In genomic region chr9:83583151-83584014, GRCh38 we compare ENCODE assay signal across 8 cellular contexts. TPM values are rescaled to one million over a fixed set of nuclear protein-coding genes. Genes with fewer than 3 reads are reported as not detected.
DNase-seq lines count a peak whose midpoint lies in the region; ATAC-seq, FAIRE-seq and TF ChIP-seq lines count a peak whose summit lies in the region.

No MANE protein-coding gene starts in this region.

- H3K36me3 Mint-ChIP-seq in endodermal cell (ENCODE audit: low read depth) (no peaks in the 10 kb centered on the region), mesothelial cell of epicardium (peaks cover 9% of the 10 kb centered on the region)

- H4K20me1 ChIP-seq in SU-DHL-6 (ENCODE audit: low read depth, low read length): no peaks in the 10 kb centered on the region

- H3K4me1 Mint-ChIP-seq in endodermal cell (no peaks in the 10 kb centered on the region), mesothelial cell of epicardium (peaks cover 6% of the 10 kb centered on the region)

- no peaks in the 10 kb centered on the region for H3K9me2 ChIP-seq in SU-DHL-6 (replicated peaks; ENCODE audit: insufficient read depth, low read length)

- no peak overlapping the region for H3K27ac Mint-ChIP-seq in endodermal cell
- H3K27ac Mint-ChIP-seq in mesothelial cell of epicardium: no peak overlapping the region

- no peaks in the 10 kb centered on the region for H3K27me3 ChIP-seq in SU-DHL-6 (ENCODE audit: low read length)
- no peaks in the 10 kb centered on the region for H3K27me3 ChIP-seq in endodermal cell (ENCODE audit: control insufficient read depth, insufficient read depth, low read length, poor library complexity, severe bottlenecking)

- no peak overlapping the region for H3K4me2 ChIP-seq in SU-DHL-6 (ENCODE audit: low read depth, low read length, poor library complexity, severe bottlenecking)

- no peaks in the 10 kb centered on the region for H3K79me2 ChIP-seq in SU-DHL-6 (ENCODE audit: insufficient read depth, low read length)

- H3K4me3 Mint-ChIP-seq in endodermal cell: no peak overlapping the region
- no peak overlapping the region for H3K4me3 Mint-ChIP-seq in mesothelial cell of epicardium

- peak; percentile 69 for DNase-seq in COLO829 (ENCODE audit: low spot score)
- peak; percentile 28 for DNase-seq in HTR-8/SVneo (ENCODE audit: insufficient read length, low spot score)
- DNase-seq in endodermal cell: peak; percentile 90
- DNase-seq in mesothelial cell of epicardium (ENCODE audit: low spot score in 2 of 2, unreplicated experiment in 2 of 2): peak in 1 of 2 experiments; percentile 58
- no peak for DNase-seq in OCI-M2 (lab: John Stamatoyannopoulos, UW; ENCODE audit: unreplicated experiment)
- DNase-seq in middle frontal gyrus (ENCODE audit: extremely low spot score, low spot score): no peak

- no peak for FAIRE-seq in HTR-8/SVneo (lab: Jason Lieb, UNC)

- H3K36me3 ChIP-seq in SU-DHL-6 (ENCODE audit: low read length) (no peaks in the 10 kb centered on the region), endodermal cell (ENCODE audit: control insufficient read depth, insufficient read depth, low read length) (no peaks in the 10 kb centered on the region)

- no peaks in the 10 kb centered on the region for H3K4me1 ChIP-seq in endodermal cell (ENCODE audit: control insufficient read depth, insufficient read depth, low read length)

- no peaks in the 10 kb centered on the region for H3F3A ChIP-seq in SU-DHL-6 (ENCODE audit: insufficient read depth)

- H3K27ac ChIP-seq in SU-DHL-6 (ENCODE audit: low read depth, low read length): no peak overlapping the region
- no peak overlapping the region for H3K27ac ChIP-seq in endodermal cell (ENCODE audit: low read depth, low read length)

- H3K9ac ChIP-seq in SU-DHL-6 (ENCODE audit: low read length): no peak overlapping the region
- H3K9ac ChIP-seq in endodermal cell (ENCODE audit: extremely low read depth, low read length, poor library complexity, severe bottlenecking): no peak overlapping the region

- H3K9me3 Mint-ChIP-seq in endodermal cell (peaks cover 2% of the 10 kb centered on the region), mesothelial cell of epicardium (peaks cover 22% of the 10 kb centered on the region)

- H3K27me3 Mint-ChIP-seq in endodermal cell (ENCODE audit: insufficient read depth) (no peaks in the 10 kb centered on the region), mesothelial cell of epicardium (ENCODE audit: low read depth) (peaks cover 8% of the 10 kb centered on the region)

- peak; percentile 69 for ATAC-seq in GM18909 (IDR thresholded peaks at IDR 0.05; ENCODE audit: poor library complexity, unreplicated experiment)

- H2AFZ ChIP-seq in SU-DHL-6 (ENCODE audit: low read depth, low read length, severe bottlenecking): no peak overlapping the region

- TF ChIP-seq CTCF in SU-DHL-6 (IDR thresholded peaks at IDR 0.05; ENCODE audit: insufficient read depth, low read length, poor library complexity, severe bottlenecking) (peak; percentile 39), endodermal cell (conservative IDR thresholded peaks at IDR 0.05) (peak; percentile 92), mesothelial cell of epicardium (IDR thresholded peaks at IDR 0.05; ENCODE audit: unreplicated experiment) (peak; percentile 60)

- WGBS in endodermal cell (ENCODE audit: insufficient coverage in 1 of 2, insufficient read length in 1 of 2), 2 experiments: 33 to 81% methylated on average over 2 to 6 of the region's 6 CpGs

- H3K9me3 ChIP-seq in SU-DHL-6 (ENCODE audit: insufficient read depth, low read length) (no peaks in the 10 kb centered on the region), endodermal cell (ENCODE audit: control insufficient read depth, low read length) (peaks cover 4% of the 10 kb centered on the region)

- no peak overlapping the region for H3K4me3 ChIP-seq in SU-DHL-6 (ENCODE audit: insufficient read depth, low read length, poor library complexity, severe bottlenecking)
- H3K4me3 ChIP-seq in endodermal cell (ENCODE audit: low read length): no peak overlapping the region

RNA-seq across cellular contexts. Expression of gene IDNK, which starts 39.6 kb away (rescaled TPM):
- total RNA-seq in endodermal cell: 1 to 10 TPM; 1.6 TPM
- polyA plus RNA-seq in endodermal cell (2013, experiment 1 of 2): 1.9 TPM
- polyA plus RNA-seq in endodermal cell (2013, experiment 2 of 2): 1.5 TPM
- total RNA-seq in mesothelial cell of epicardium: 3.3 to 5.0 TPM (median 4.0 TPM) in 3 replicates

RNA-seq across cellular contexts. Expression of gene FRMD3, which starts 45.2 kb away (rescaled TPM):
- under 1 TPM; 0.13 to 0.35 TPM for total RNA-seq in endodermal cell
- polyA plus RNA-seq in endodermal cell (2013, experiment 1 of 2): 3.0 TPM
- 2.2 TPM for polyA plus RNA-seq in endodermal cell (2013, experiment 2 of 2)
- 0.40 to 0.49 TPM (median 0.43 TPM) in 3 replicates for total RNA-seq in mesothelial cell of epicardium

Comparison
In these comparisons a context has a peak if more than half of its experiments do, and no peak if none do; other contexts are left out.
1. DNase-seq: peak in COLO829 (single experiment), HTR-8/SVneo (single experiment) and endodermal cell (single experiment); none in OCI-M2 (single experiment) and middle frontal gyrus (single experiment).
2. CTCF ChIP-seq: peak in every context shown above with its lines; median percentile 92 in endodermal cell; 60 in mesothelial cell of epicardium; 39 in SU-DHL-6.